ENCODE assay signal across 8 cellular contexts in the genomic region with DNA sequence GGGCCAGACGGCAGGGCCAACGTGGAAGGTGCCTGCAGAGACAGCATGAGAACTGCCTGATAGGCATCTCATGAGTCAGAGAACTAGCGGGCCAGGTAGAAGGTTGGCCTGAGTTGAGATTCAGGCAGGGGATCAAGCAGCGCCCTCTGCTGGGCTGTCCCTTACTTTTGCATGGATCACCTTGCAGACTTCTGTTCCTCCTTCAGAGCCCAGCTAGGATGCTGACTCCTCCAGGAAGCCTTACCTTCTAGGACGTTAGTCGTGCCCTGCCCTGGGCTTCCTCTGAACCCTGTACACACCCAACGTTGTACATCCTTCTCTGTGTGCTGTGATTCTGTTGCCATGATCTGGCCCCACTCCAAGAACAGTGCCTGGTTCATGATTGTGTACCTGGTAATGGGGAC.
DNase-seq lines count a peak whose midpoint lies in the region; ATAC-seq, FAIRE-seq and TF ChIP-seq lines count a peak whose summit lies in the region.

No MANE protein-coding gene starts in this region.

- WGBS in pancreas, 2 donors: 34% methylated on average over 7 of the region's 7 CpGs
- 56% methylated on average over 7 of the region's 7 CpGs for WGBS in prostate gland

- H3K4me1 Mint-ChIP-seq in activated CD4-positive, alpha-beta T cell treated with anti-CD3 and anti-CD28 coated beads, Interleukin-2, amount 10 ng/mL, durations not matched to agents 7 days and 5 days: no peaks in the 10 kb centered on the region

- H3K9me3 ChIP-seq in pancreas (no peaks in the 10 kb centered on the region), prostate gland (no peaks in the 10 kb centered on the region)

- no peaks in the 10 kb centered on the region for H3K36me3 ChIP-seq in pancreas
- H3K36me3 ChIP-seq in prostate gland: no peaks in the 10 kb centered on the region

- no peak overlapping the region for H3K27ac ChIP-seq in pancreas
- no peak overlapping the region for H3K27ac ChIP-seq in prostate gland

- H3K27me3 Mint-ChIP-seq in activated CD4-positive, alpha-beta T cell treated with anti-CD3 and anti-CD28 coated beads, Interleukin-2, amount 10 ng/mL, durations not matched to agents 7 days and 5 days: no peaks in the 10 kb centered on the region

- intact Hi-C loops in pancreas (cut with DNase I) (no loop called here), prostate gland (cut with DNase I) (no loop called here)

- ATAC-seq in pancreas (peak; percentile 66 to 85 (median 82)), GM21515 (IDR thresholded peaks at IDR 0.05; ENCODE audit: unreplicated experiment) (no peak)

- peak in 2 of 4 donors; percentile 20 to 25 for TF ChIP-seq CTCF in pancreas (IDR thresholded peaks at IDR 0.05)
- TF ChIP-seq CTCF in prostate gland (IDR thresholded peaks at IDR 0.05): peak in 2 of 4 experiments; percentile 14 to 38

- TF ChIP-seq POLR2A in prostate gland (IDR thresholded peaks at IDR 0.05): no peak

- H3K4me3 ChIP-seq in pancreas: no peak overlapping the region
- no peak overlapping the region for H3K4me3 ChIP-seq in prostate gland

- H3K27ac Mint-ChIP-seq in activated CD4-positive, alpha-beta T cell treated with anti-CD3 and anti-CD28 coated beads, Interleukin-2, amount 10 ng/mL, durations not matched to agents 7 days and 5 days: no peak overlapping the region

- peak; percentile 20 for DNase-seq in activated CD4-positive, alpha-beta T cell treated with anti-CD3 and anti-CD28 coated beads, Interleukin-2, amount 10 ng/mL, durations not matched to agents 7 days and 5 days
- no peak for DNase-seq in activated CD4-positive, alpha-beta T cell treated with anti-CD3 and anti-CD28 coated beads, Interleukin-2, amount 50 U/mL, for 4 hours
- peak; percentile 56 for DNase-seq in NCI-H226
- DNase-seq in dermis blood vessel endothelial cell: peak; percentile 54
- DNase-seq in pancreas: peak in 5 of 6 donors; percentile 49 to 78 (median 64)
- DNase-seq in prostate gland (ENCODE audit: low spot score): no peak
- no peak for DNase-seq in NCI-H1048 (lab: John Stamatoyannopoulos, UW)

- FAIRE-seq in pancreas (lab: Jason Lieb, UNC): no peak

- no peak overlapping the region for H3K4me3 Mint-ChIP-seq in activated CD4-positive, alpha-beta T cell treated with anti-CD3 and anti-CD28 coated beads, Interleukin-2, amount 10 ng/mL, durations not matched to agents 7 days and 5 days

- POLR2A ChIA-PET in activated CD4-positive, alpha-beta T cell treated with anti-CD3 and anti-CD28 coated beads, Interleukin-2, amount 10 ng/mL, durations not matched to agents 7 days and 5 days (lab: Charles Lee): no interaction called here

- H3K27me3 ChIP-seq in pancreas (no peaks in the 10 kb centered on the region), prostate gland (replicated peaks; ENCODE audit: insufficient read depth) (no peaks in the 10 kb centered on the region)

- no peaks in the 10 kb centered on the region for H3K9me3 Mint-ChIP-seq in activated CD4-positive, alpha-beta T cell treated with anti-CD3 and anti-CD28 coated beads, Interleukin-2, amount 10 ng/mL, durations not matched to agents 7 days and 5 days

- H3K4me1 ChIP-seq in pancreas (no peaks in the 10 kb centered on the region), prostate gland (replicated peaks) (no peaks in the 10 kb centered on the region)

- CTCF ChIA-PET in activated CD4-positive, alpha-beta T cell treated with anti-CD3 and anti-CD28 coated beads, Interleukin-2, amount 10 ng/mL, durations not matched to agents 7 days and 5 days (lab: Charles Lee): interaction anchor here (0.7 to 1.2 kb wide), 3 partner anchors 10 to 30 kb away, joined by 3 read pairs; no protein-coding TSS in a partner anchor

- no peaks in the 10 kb centered on the region for H3K36me3 Mint-ChIP-seq in activated CD4-positive, alpha-beta T cell treated with anti-CD3 and anti-CD28 coated beads, Interleukin-2, amount 10 ng/mL, durations not matched to agents 7 days and 5 days (ENCODE audit: low read depth)

Comparison
In these comparisons a context has a peak if more than half of its experiments do, and no peak if none do; other contexts are left out.
1. DNase-seq: peak in activated CD4-positive, alpha-beta T cell treated with anti-CD3 and anti-CD28 coated beads, Interleukin-2, amount 10 ng/mL, durations not matched to agents 7 days and 5 days (single experiment), NCI-H226 (single experiment), dermis blood vessel endothelial cell (single experiment) and pancreas (5 of 6); none in activated CD4-positive, alpha-beta T cell treated with anti-CD3 and anti-CD28 coated beads, Interleukin-2, amount 50 U/mL, for 4 hours (0 of 2), prostate gland (single experiment) and NCI-H1048 (single experiment).